In genomic region chr3:61912158-61912557, GRCh38 we compare ENCODE assay signal across 14 cellular contexts.
DNase-seq lines count a peak whose midpoint lies in the region; ATAC-seq and TF ChIP-seq lines count a peak whose summit lies in the region.
"Had no signal": no experiment of that assay in that cellular context is flagged by ENCODE, and none has a peak within 500 bp of the region (broad histone marks: within the 10 kb centered on the region; RNA-seq: fewer than 3 reads in every experiment).

No MANE protein-coding gene starts in this region.

- POLR2A ChIA-PET in GM10248 (lab: Yijun Ruan, JAX) = no interaction called here

- intact Hi-C loops in left colon (cut with DNase I, micrococcal nuclease) = no loop called here

- DNase-seq in GM10248 (ENCODE audit: extremely low spot score) = peak; percentile 29
- no peak for DNase-seq in DMS53 (lab: John Stamatoyannopoulos, UW)
- DNase-seq in MV-4-11 (lab: John Stamatoyannopoulos, UW) = no peak
- DNase-seq in NK-92 (lab: John Stamatoyannopoulos, UW; ENCODE audit: unreplicated experiment) = no peak
- DNase-seq in left colon = no peak
- DNase-seq: activated naive CD4-positive, alpha-beta T cell; COR-L47; effector memory CD4-positive, alpha-beta T cell; foreskin keratinocyte; NCI-H226; stimulated activated CD4-positive, alpha-beta T cell treated with anti-CD3 and anti-CD28 coated beads, Interleukin-15, amount 100 ng/mL, for 24 hours had no signal

- TF ChIP-seq CTCF in GM10248 (IDR thresholded peaks at IDR 0.05; ENCODE audit: control extremely low read depth, extremely low read depth, low read depth, missing control alignments) = no peak

- ATAC-seq in GM19328 (IDR thresholded peaks at IDR 0.05; ENCODE audit: unreplicated experiment) (peak; percentile 66), HG02623 (IDR thresholded peaks at IDR 0.05; ENCODE audit: unreplicated experiment) (peak; percentile 77), HG03175 (IDR thresholded peaks at IDR 0.05; ENCODE audit: unreplicated experiment) (peak; percentile 91), left colon (no peak)
- ATAC-seq: foreskin keratinocyte had no signal

- CTCF ChIA-PET in GM10248 (lab: Yijun Ruan, JAX) = no interaction called here
